10 cellular contexts compared by ENCODE assay signal in the genomic region with DNA sequence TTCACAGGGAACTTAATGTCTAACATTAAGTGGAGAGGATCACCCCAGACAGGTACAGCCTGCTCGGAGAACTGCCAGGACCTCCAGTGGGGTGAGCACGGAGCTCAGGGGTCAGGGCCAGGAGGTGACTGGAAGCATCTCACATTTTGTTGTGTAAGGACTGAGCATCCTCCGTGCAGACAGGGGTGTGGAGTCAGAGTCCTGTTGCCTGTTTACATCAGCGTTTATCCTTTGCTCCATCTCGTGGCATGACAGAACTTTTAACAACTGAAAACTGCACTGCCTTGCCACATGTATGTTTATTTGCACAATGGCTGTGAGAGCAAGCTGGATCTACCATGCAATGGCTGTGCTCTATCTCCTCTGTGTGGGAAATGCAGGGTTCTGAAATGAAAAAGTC.
DNase-seq lines count a peak whose midpoint lies in the region; ATAC-seq and TF ChIP-seq lines count a peak whose summit lies in the region.
"Had no signal": no experiment of that assay in that cellular context is flagged by ENCODE, and none has a peak within 500 bp of the region (broad histone marks: within the 10 kb centered on the region; RNA-seq: fewer than 3 reads in every experiment).

No MANE protein-coding gene starts in this region.

- CTCF ChIA-PET in GM10248 (lab: Yijun Ruan, JAX), result no interaction called here

- ATAC-seq in GM19467 (IDR thresholded peaks at IDR 0.05; ENCODE audit: unreplicated experiment), result no peak

- H3K4me1 ChIP-seq in right atrium auricular region (peaks cover 0 to 29% of the 10 kb centered on the region in 2 donors), suprapubic skin (peaks cover 22% of the 10 kb centered on the region)

- TF ChIP-seq CTCF in right atrium auricular region (IDR thresholded peaks at IDR 0.05) (no peak), suprapubic skin (IDR thresholded peaks at IDR 0.05) (no peak), GM10248 (IDR thresholded peaks at IDR 0.05; ENCODE audit: control extremely low read depth, extremely low read depth, low read depth, missing control alignments) (no peak)

- no peaks in the 10 kb centered on the region for H3K27me3 ChIP-seq in right atrium auricular region
- no peaks in the 10 kb centered on the region for H3K27me3 ChIP-seq in suprapubic skin

- H3K4me3 ChIP-seq in right atrium auricular region (no peak overlapping the region), suprapubic skin (no peak overlapping the region)

- POLR2A ChIA-PET in GM10248 (lab: Yijun Ruan, JAX), result no interaction called here

- DNase-seq in DMS53 (lab: John Stamatoyannopoulos, UW), result peak; percentile 49
- no peak for DNase-seq in DMS53 treated with DMSO at 0.1 percent for 48 hours (lab: John Stamatoyannopoulos, UW; ENCODE audit: unreplicated experiment)
- peak; percentile 60 for DNase-seq in amniotic epithelial cell (ENCODE audit: low read depth)
- DNase-seq in right atrium auricular region (ENCODE audit: low spot score), result no peak
- DNase-seq in suprapubic skin (ENCODE audit: low spot score in 2 of 2), result no peak
- no peak for DNase-seq in GM10248 (ENCODE audit: extremely low spot score)
- no peak for DNase-seq in middle frontal gyrus (ENCODE audit: extremely low spot score, low spot score)
- DNase-seq: activated naive CD4-positive, alpha-beta T cell treated with anti-CD3 and anti-CD28 coated beads, Interleukin-2, amount 10 ng/mL, durations not matched to agents 7 days and 5 days; substantia nigra had no signal

- no peaks in the 10 kb centered on the region for H3K9me3 ChIP-seq in right atrium auricular region
- no peaks in the 10 kb centered on the region for H3K9me3 ChIP-seq in suprapubic skin

- 52% methylated on average over 5 of the region's 5 CpGs for WGBS in suprapubic skin

- TF ChIP-seq POLR2A in suprapubic skin (IDR thresholded peaks at IDR 0.05), result no peak

- H3K36me3 ChIP-seq in right atrium auricular region (no peaks in the 10 kb centered on the region), suprapubic skin (no peaks in the 10 kb centered on the region)

- no peak for TF ChIP-seq EP300 in suprapubic skin (IDR thresholded peaks at IDR 0.05)

- H3K27ac ChIP-seq in right atrium auricular region (peak overlapping the region; percentile 55), suprapubic skin (peak overlapping the region; percentile 34)

Comparison
In these comparisons a context has a peak if more than half of its experiments do, and no peak if none do; other contexts are left out.
1. DNase-seq: peak in DMS53 (single experiment) and amniotic epithelial cell (single experiment); none in DMS53 treated with DMSO at 0.1 percent for 48 hours (single experiment), right atrium auricular region (single experiment), suprapubic skin (0 of 2), GM10248 (single experiment) and middle frontal gyrus (single experiment).